In genomic region chr12:120498870-120499515, GRCh38 we compare ENCODE assay signal across 1 cellular context.
TF ChIP-seq lines count a peak whose summit lies in the region.

No MANE protein-coding gene starts in this region.

TF ChIP-seq in endothelial cell of umbilical vein, 7 proteins besides CTCF, POLR2A, EP300 and RAD21:
- TF ChIP-seq GATA2 (IDR thresholded peaks at IDR 0.05; ENCODE audit: insufficient read depth, insufficient read length, low read depth, low read length) (no peak), FOS (IDR thresholded peaks at IDR 0.05; ENCODE audit: borderline replicate concordance, insufficient read depth, low read length) (no peak), EZH2 (IDR thresholded peaks at IDR 0.05; ENCODE audit: borderline replicate concordance, low read depth, low read length, severe bottlenecking) (no peak), POLR2AphosphoS5 (IDR thresholded peaks at IDR 0.05; ENCODE audit: insufficient read depth, low read depth, low read length) (no peak), MYC (IDR thresholded peaks at IDR 0.05; ENCODE audit: low read depth, low read length) (no peak), JUN (IDR thresholded peaks at IDR 0.05; ENCODE audit: borderline replicate concordance, insufficient read depth, insufficient read length, low read depth) (no peak), MAX (IDR thresholded peaks at IDR 0.05; ENCODE audit: insufficient read depth, insufficient read length) (no peak)
